In genomic region chr11:65834202-65834601, GRCh38 we compare ENCODE assay signal across 8 cellular contexts. TPM values are rescaled to one million over a fixed set of nuclear protein-coding genes. Genes with fewer than 3 reads are reported as not detected.
DNase-seq lines count a peak whose midpoint lies in the region; ATAC-seq and TF ChIP-seq lines count a peak whose summit lies in the region.

No MANE protein-coding gene starts in this region.

- CTCF ChIA-PET in Calu3 (lab: Charles Lee): no interaction called here

- peaks cover 0 to 19% (median 14%) of the 10 kb centered on the region in 11 experiments; a peak in 13 of 22 replicates for H3K9me3 ChIP-seq in BLaER1 treated with 17β-estradiol and CSF1 and Interleukin-3, amounts not matched to agents 10 nM and 100 nM (replicated peaks in 1 of 11)
- H3K9me3 ChIP-seq in esophagus muscularis mucosa (no peaks in the 10 kb centered on the region), ovary (no peaks in the 10 kb centered on the region)

- no peak for DNase-seq in Jurkat, Clone E6-1 (ENCODE audit: low read depth, low spot score)
- DNase-seq in esophagus muscularis mucosa (ENCODE audit: extremely low spot score): no peak
- no peak for DNase-seq in ovary
- DNase-seq in stimulated activated effector memory CD8-positive, alpha-beta T cell treated with anti-CD3 and anti-CD28 coated beads, Interleukin-12 subunit alpha, Interleukin-12 subunit beta, amount 100 ng/mL, for 72 hours (ENCODE audit: low spot score in 2 of 2): no peak
- DNase-seq in cortex of kidney (lab: John Stamatoyannopoulos, UW): no peak
- no peak for DNase-seq in Calu3
- no peak for DNase-seq in T-helper 2 cell treated with Interferon-gamma antibody and Interleukin-4, amounts not matched to agents 5 μg/mL and 100 μg/mL, for 36 hours (ENCODE audit: low spot score)

- TF ChIP-seq EP300 in esophagus muscularis mucosa (IDR thresholded peaks at IDR 0.05): no peak
- no peak for TF ChIP-seq EP300 in ovary (IDR thresholded peaks at IDR 0.05)

- intact Hi-C loops in esophagus muscularis mucosa (cut with DNase I): no loop called here
- intact Hi-C loops in ovary (cut with DNase I): no loop called here
- intact Hi-C loops in Calu3 (cut with micrococcal nuclease; ENCODE audit: unreplicated experiment): no loop called here

- H3K4me1 ChIP-seq in BLaER1 treated with 17β-estradiol and CSF1 and Interleukin-3, amounts not matched to agents 10 nM and 100 nM: peaks cover 21 to 42% (median 34%) of the 10 kb centered on the region in 10 experiments
- H3K4me1 ChIP-seq in esophagus muscularis mucosa: peaks cover 11 to 22% (median 16%) of the 10 kb centered on the region in 4 donors
- peaks cover 3% of the 10 kb centered on the region for H3K4me1 ChIP-seq in ovary (ENCODE audit: insufficient read depth)

- peak overlapping the region in 10 of 11 experiments; percentile 85 to 97 (median 88); a peak in 20 of 22 replicates for H3K27ac ChIP-seq in BLaER1 treated with 17β-estradiol and CSF1 and Interleukin-3, amounts not matched to agents 10 nM and 100 nM
- H3K27ac ChIP-seq in esophagus muscularis mucosa (replicated peaks in 1 of 4): no peak overlapping the region
- H3K27ac ChIP-seq in ovary: no peak overlapping the region

- H3K27me3 ChIP-seq in BLaER1 treated with 17β-estradiol and CSF1 and Interleukin-3, amounts not matched to agents 10 nM and 100 nM: no peaks in the 10 kb centered on the region
- H3K27me3 ChIP-seq in esophagus muscularis mucosa (no peaks in the 10 kb centered on the region), ovary (no peaks in the 10 kb centered on the region)

- peaks cover 5% of the 10 kb centered on the region for H3K9me3 Mint-ChIP-seq in stimulated activated effector memory CD8-positive, alpha-beta T cell treated with anti-CD3 and anti-CD28 coated beads, Interleukin-12 subunit alpha, Interleukin-12 subunit beta, amount 100 ng/mL, for 72 hours
- peaks cover 2% of the 10 kb centered on the region for H3K9me3 Mint-ChIP-seq in Calu3 (ENCODE audit: low read depth, unreplicated experiment)
- no peaks in the 10 kb centered on the region for H3K9me3 Mint-ChIP-seq in T-helper 2 cell treated with Interferon-gamma antibody and Interleukin-4, amounts not matched to agents 5 μg/mL and 100 μg/mL, for 36 hours

- TF ChIP-seq POLR2A in esophagus muscularis mucosa (IDR thresholded peaks at IDR 0.05; ENCODE audit: low read depth) (no peak), ovary (IDR thresholded peaks at IDR 0.05) (no peak)

- H3K4me3 Mint-ChIP-seq in stimulated activated effector memory CD8-positive, alpha-beta T cell treated with anti-CD3 and anti-CD28 coated beads, Interleukin-12 subunit alpha, Interleukin-12 subunit beta, amount 100 ng/mL, for 72 hours: no peak overlapping the region
- H3K4me3 Mint-ChIP-seq in Calu3 (ENCODE audit: low read depth, unreplicated experiment): no peak overlapping the region
- no peak overlapping the region for H3K4me3 Mint-ChIP-seq in T-helper 2 cell treated with Interferon-gamma antibody and Interleukin-4, amounts not matched to agents 5 μg/mL and 100 μg/mL, for 36 hours

- peaks cover 0 to 18% (median 7%) of the 10 kb centered on the region in 11 experiments; a peak in 7 of 22 replicates for H3K36me3 ChIP-seq in BLaER1 treated with 17β-estradiol and CSF1 and Interleukin-3, amounts not matched to agents 10 nM and 100 nM
- H3K36me3 ChIP-seq in esophagus muscularis mucosa: no peaks in the 10 kb centered on the region
- no peaks in the 10 kb centered on the region for H3K36me3 ChIP-seq in ovary

- peak overlapping the region; percentile 72 to 90 (median 83); a peak in 21 of 22 replicates for H3K9ac ChIP-seq in BLaER1 treated with 17β-estradiol and CSF1 and Interleukin-3, amounts not matched to agents 10 nM and 100 nM

- H3K36me3 Mint-ChIP-seq in stimulated activated effector memory CD8-positive, alpha-beta T cell treated with anti-CD3 and anti-CD28 coated beads, Interleukin-12 subunit alpha, Interleukin-12 subunit beta, amount 100 ng/mL, for 72 hours: no peaks in the 10 kb centered on the region
- no peaks in the 10 kb centered on the region for H3K36me3 Mint-ChIP-seq in Calu3 (ENCODE audit: insufficient read depth, unreplicated experiment)
- H3K36me3 Mint-ChIP-seq in T-helper 2 cell treated with Interferon-gamma antibody and Interleukin-4, amounts not matched to agents 5 μg/mL and 100 μg/mL, for 36 hours (ENCODE audit: low read depth): no peaks in the 10 kb centered on the region

- H3K27ac Mint-ChIP-seq in stimulated activated effector memory CD8-positive, alpha-beta T cell treated with anti-CD3 and anti-CD28 coated beads, Interleukin-12 subunit alpha, Interleukin-12 subunit beta, amount 100 ng/mL, for 72 hours: no peak overlapping the region
- no peak overlapping the region for H3K27ac Mint-ChIP-seq in Calu3 (ENCODE audit: unreplicated experiment)
- no peak overlapping the region for H3K27ac Mint-ChIP-seq in T-helper 2 cell treated with Interferon-gamma antibody and Interleukin-4, amounts not matched to agents 5 μg/mL and 100 μg/mL, for 36 hours

- no peak for ATAC-seq in stimulated activated effector memory CD8-positive, alpha-beta T cell treated with anti-CD3 and anti-CD28 coated beads, Interleukin-12 subunit alpha, Interleukin-12 subunit beta, amount 100 ng/mL, for 72 hours

- no peaks in the 10 kb centered on the region for H3K27me3 Mint-ChIP-seq in Calu3 (ENCODE audit: unreplicated experiment)
- H3K27me3 Mint-ChIP-seq in T-helper 2 cell treated with Interferon-gamma antibody and Interleukin-4, amounts not matched to agents 5 μg/mL and 100 μg/mL, for 36 hours (ENCODE audit: low read depth): peaks cover 16% of the 10 kb centered on the region

- TF ChIP-seq CTCF in esophagus muscularis mucosa (IDR thresholded peaks at IDR 0.05): no peak
- TF ChIP-seq CTCF in ovary (IDR thresholded peaks at IDR 0.05): no peak
- no peak for TF ChIP-seq CTCF in Calu3 (IDR thresholded peaks at IDR 0.05; ENCODE audit: unreplicated experiment)

- H3K4me3 ChIP-seq in BLaER1 treated with 17β-estradiol and CSF1 and Interleukin-3, amounts not matched to agents 10 nM and 100 nM: peak overlapping the region; percentile 61 to 81 (median 73)
- H3K4me3 ChIP-seq in Jurkat, Clone E6-1 (ENCODE audit: low read length): peak overlapping the region; percentile 60
- H3K4me3 ChIP-seq in esophagus muscularis mucosa (peak overlapping the region; percentile 59 to 70 (median 63)), ovary (peak overlapping the region; percentile 40)

- H4K20me1 ChIP-seq in BLaER1 treated with 17β-estradiol and CSF1 and Interleukin-3, amounts not matched to agents 10 nM and 100 nM: no peaks in the 10 kb centered on the region

- peak overlapping the region; percentile 83 to 99 (median 92) for H3K4me2 ChIP-seq in BLaER1 treated with 17β-estradiol and CSF1 and Interleukin-3, amounts not matched to agents 10 nM and 100 nM

- H3K4me1 Mint-ChIP-seq in stimulated activated effector memory CD8-positive, alpha-beta T cell treated with anti-CD3 and anti-CD28 coated beads, Interleukin-12 subunit alpha, Interleukin-12 subunit beta, amount 100 ng/mL, for 72 hours: peaks cover 21% of the 10 kb centered on the region
- no peaks in the 10 kb centered on the region for H3K4me1 Mint-ChIP-seq in Calu3 (ENCODE audit: low read depth, unreplicated experiment)
- H3K4me1 Mint-ChIP-seq in T-helper 2 cell treated with Interferon-gamma antibody and Interleukin-4, amounts not matched to agents 5 μg/mL and 100 μg/mL, for 36 hours (ENCODE audit: low read depth): peaks cover 10% of the 10 kb centered on the region

- BruUV-seq in Calu3 (replicated peaks; lab: Mats Ljungman, UMichigan): no TSS peak

- WGBS in esophagus muscularis mucosa: 40% methylated on average over 6 of the region's 6 CpGs
- WGBS in ovary, 3 donors: 7 to 33% (median 8%) methylated on average over 6 of the region's 6 CpGs

RNA-seq across cellular contexts. Expression of gene SNX32, which starts 0.4 kb away (rescaled TPM):
- 0.87 TPM for polyA plus RNA-seq in Jurkat, Clone E6-1 (2012; ENCODE audit: insufficient read depth, insufficient read length)
- total RNA-seq in esophagus muscularis mucosa: under 1 TPM; 0.33 to 0.78 (median 0.41) TPM
- total RNA-seq in ovary: 1 to 10 TPM in 4 of 7 donors, under 1 TPM in 2, not detected in 1; 0.66 to 3.0 (median 1.6) TPM
- under 1 TPM; 0.40 to 0.80 TPM for polyA plus RNA-seq in ovary
- total RNA-seq in Calu3 (2022): not detected in 2 replicates

RNA-seq across cellular contexts. Expression of gene CFL1, which starts 23.8 kb away (rescaled TPM):
- 1,542 TPM for polyA plus RNA-seq in Jurkat, Clone E6-1 (2012; ENCODE audit: insufficient read depth, insufficient read length)
- 100 to 1,000 TPM; 610 to 793 (median 738) TPM for total RNA-seq in esophagus muscularis mucosa
- 100 to 1,000 TPM; 215 to 585 (median 476) TPM for total RNA-seq in ovary
- polyA plus RNA-seq in ovary: 100 to 1,000 TPM; 327 to 693 TPM
- total RNA-seq in Calu3 (2022): 955 and 963 TPM in 2 replicates

RNA-seq across cellular contexts. Expression of gene MUS81, which starts 26.0 kb away (rescaled TPM):
- 133 TPM for polyA plus RNA-seq in Jurkat, Clone E6-1 (2012; ENCODE audit: insufficient read depth, insufficient read length)
- 10 to 100 TPM; 42.2 to 74.2 (median 58.3) TPM for total RNA-seq in esophagus muscularis mucosa
- total RNA-seq in ovary: 10 to 100 TPM; 36.9 to 87.0 (median 55.7) TPM
- polyA plus RNA-seq in ovary: 10 to 100 TPM; 15.9 to 55.9 TPM
- 50.8 and 67.6 TPM in 2 replicates for total RNA-seq in Calu3 (2022)

RNA-seq across cellular contexts. Expression of gene EFEMP2, which starts 38.4 kb away (rescaled TPM):
- 9.7 TPM for polyA plus RNA-seq in Jurkat, Clone E6-1 (2012; ENCODE audit: insufficient read depth, insufficient read length)
- total RNA-seq in esophagus muscularis mucosa (100 to 1,000 TPM in 1 of 4 donors, 10 to 100 TPM in 3; 71.8 to 111 (median 82.2) TPM), ovary (100 to 1,000 TPM in 5 of 7 donors, 10 to 100 TPM in 2; 48.2 to 172 (median 144) TPM), Calu3 (2022) (3.4 and 3.8 TPM in 2 replicates)
- polyA plus RNA-seq in ovary: 100 to 1,000 TPM in 1 of 2 donors, 10 to 100 TPM in 1; 46.6 to 109 TPM

RNA-seq across cellular contexts. Expression of gene CTSW, which starts 45.4 kb away (rescaled TPM):
- 5.0 TPM for polyA plus RNA-seq in Jurkat, Clone E6-1 (2012; ENCODE audit: insufficient read depth, insufficient read length)
- total RNA-seq in esophagus muscularis mucosa: 1 to 10 TPM in 3 of 4 donors, under 1 TPM in 1; 0.83 to 2.7 (median 1.5) TPM
- total RNA-seq in ovary: 1 to 10 TPM in 2 of 7 donors, under 1 TPM in 5; 0.30 to 1.3 (median 0.81) TPM
- polyA plus RNA-seq in ovary: under 1 TPM; 0.75 to 0.91 TPM
- total RNA-seq in Calu3 (2022): not detected in 2 replicates

Comparison
In these comparisons a context has a peak if more than half of its experiments do, and no peak if none do; other contexts are left out.
1. H3K27ac ChIP-seq: peak in BLaER1 treated with 17β-estradiol and CSF1 and Interleukin-3, amounts not matched to agents 10 nM and 100 nM (10 of 11); none in esophagus muscularis mucosa (0 of 4) and ovary (0 of 2).
2. Peak in every context shown above with its lines, with median percentiles within 50 percentile points of each other: H3K4me3 ChIP-seq.